In genomic region chrX:52068683-52069670, GRCh38 we compare ENCODE assay signal across 11 cellular contexts. TPM values are rescaled to one million over a fixed set of nuclear protein-coding genes. Genes with fewer than 3 reads are reported as not detected.
DNase-seq lines count a peak whose midpoint lies in the region; ATAC-seq, FAIRE-seq and TF ChIP-seq lines count a peak whose summit lies in the region.
"Not testable (repeated sequence)": the region's sequence is repeated elsewhere in the genome, so short reads cannot be mapped to it uniquely, and the experiment has no call there.
"Had no signal": no experiment of that assay in that cellular context is flagged by ENCODE, and none has a peak within 500 bp of the region (broad histone marks: within the 10 kb centered on the region; RNA-seq: fewer than 3 reads in every experiment).

MAGED4B (minus strand) TSS chrX:52069183; CDS start chrX:52068172, 1,011 bp downstream.

- not testable (repeated sequence) for H4K20me1 ChIP-seq in HepG2 (ENCODE audit: insufficient read depth, low read length)

- H3K36me3 ChIP-seq in HepG2 (replicated peaks in 1 of 2; ENCODE audit: control insufficient read depth in 1 of 2, insufficient read depth in 2 of 2, low read length in 2 of 2) = not testable (repeated sequence)

- not testable (repeated sequence) for H3K4me3 Mint-ChIP-seq in WTC11; stimulated activated naive CD8-positive, alpha-beta T cell treated with anti-CD3 and anti-CD28 coated beads, Interleukin-15, amount 100 ng/mL, for 72 hours

- no CpG with 5 or more reads among the region's 56 CpGs for WGBS in HepG2 (ENCODE audit: low lambda C conversion rate)

- not testable (repeated sequence) for H3K79me2 ChIP-seq in HepG2 (ENCODE audit: insufficient read depth, low read length)

- in situ Hi-C loops in HepG2 (cut with HindIII; ENCODE audit: extremely low pct_ligation_motif_present, low pct_unique_long_range_greater_than_20kb) = not testable (repeated sequence)

- not testable (repeated sequence) for TF ChIP-seq RAD21 in HepG2 (CRISPR knock-in tag; IDR thresholded peaks at IDR 0.05)

- not testable (repeated sequence) for TF ChIP-seq EP300 in HepG2 (IDR thresholded peaks at IDR 0.05; ENCODE audit: low read depth in 2 of 2, low read length in 2 of 2); HepG2 (CRISPR knock-in tag; IDR thresholded peaks at IDR 0.05; ENCODE audit: borderline replicate concordance)

- TF ChIP-seq CTCF in AG04450 (IDR thresholded peaks at IDR 0.05; ENCODE audit: low read depth, low read length); WTC11 (IDR thresholded peaks at IDR 0.05); HepG2 (CRISPR knock-in tag; IDR thresholded peaks at IDR 0.05): not testable (repeated sequence)

- not testable (repeated sequence) for BruUV-seq in HepG2 (replicated peaks; lab: Mats Ljungman, UMichigan)

- not testable (repeated sequence) for H3K9me3 ChIP-seq in AG04450 (ENCODE audit: control insufficient read depth, insufficient read depth, low read length); HepG2 (ENCODE audit: low read length)

- H3K4me3 ChIP-seq in AG04450 (ENCODE audit: low read depth, low read length); HepG2 (replicated peaks in 1 of 3; ENCODE audit: insufficient read depth in 1 of 3, low read depth in 2 of 3, low read length in 3 of 3): not testable (repeated sequence)

- H3K4me1 ChIP-seq in HepG2 (ENCODE audit: insufficient read depth, low read length) = not testable (repeated sequence)

- H3K4me1 Mint-ChIP-seq in WTC11; stimulated activated naive CD8-positive, alpha-beta T cell treated with anti-CD3 and anti-CD28 coated beads, Interleukin-15, amount 100 ng/mL, for 72 hours: not testable (repeated sequence)

- not testable (repeated sequence) for H3K27me3 Mint-ChIP-seq in WTC11 (ENCODE audit: low read depth); stimulated activated naive CD8-positive, alpha-beta T cell treated with anti-CD3 and anti-CD28 coated beads, Interleukin-15, amount 100 ng/mL, for 72 hours

- H3K9me3 Mint-ChIP-seq in WTC11; stimulated activated naive CD8-positive, alpha-beta T cell treated with anti-CD3 and anti-CD28 coated beads, Interleukin-15, amount 100 ng/mL, for 72 hours: not testable (repeated sequence)

- not testable (repeated sequence) for H3K9ac ChIP-seq in HepG2 (ENCODE audit: insufficient read depth, low read depth, low read length)

- H3K27me3 ChIP-seq in AG04450 (ENCODE audit: control insufficient read depth, insufficient read depth, low read length); HepG2 (ENCODE audit: control insufficient read depth in 1 of 2, insufficient read depth in 2 of 2, low read length in 2 of 2): not testable (repeated sequence)

- not testable (repeated sequence) for H3K36me3 Mint-ChIP-seq in WTC11

- H3K27ac Mint-ChIP-seq in WTC11; stimulated activated naive CD8-positive, alpha-beta T cell treated with anti-CD3 and anti-CD28 coated beads, Interleukin-15, amount 100 ng/mL, for 72 hours: not testable (repeated sequence)

- H3K4me2 ChIP-seq in HepG2 (ENCODE audit: low read depth, low read length) = not testable (repeated sequence)

- not testable (repeated sequence) for H3K27ac ChIP-seq in AG04450 (ENCODE audit: low read depth, low read length); HepG2 (ENCODE audit: extremely low read length, insufficient read depth, low read length)

- POLR2A ChIA-PET in AG04450 (lab: Yijun Ruan, JAX); WTC11 (lab: Charles Lee); HepG2 (lab: Yijun Ruan, JAX): not testable (repeated sequence)

- H2AFZ ChIP-seq in HepG2 (ENCODE audit: low read length) = not testable (repeated sequence)

- not testable (repeated sequence) for DNase-seq in AG04450 (ENCODE audit: low read depth, low spot score); HTR-8/SVneo (ENCODE audit: insufficient read length, low spot score); WTC11 (ENCODE audit: low spot score); dermis blood vessel endothelial cell; frontal cortex (ENCODE audit: low spot score in 2 of 2); HepG2 (ENCODE audit: low spot score); occipital lobe (lab: John Stamatoyannopoulos, UW); stimulated activated naive CD8-positive, alpha-beta T cell treated with anti-CD3 and anti-CD28 coated beads, Interleukin-15, amount 100 ng/mL, for 72 hours

- CTCF ChIA-PET in AG04450 (lab: Charles Lee); WTC11 (lab: Charles Lee); HepG2 (lab: Yijun Ruan, JAX; ENCODE audit: low intra/inter-chr PET ratio, low total read pairs): not testable (repeated sequence)

- not testable (repeated sequence) for TF ChIP-seq POLR2A in HepG2 (IDR thresholded peaks at IDR 0.05; ENCODE audit: insufficient read depth in 1 of 2, low read depth in 2 of 2, low read length in 2 of 2)

- intact Hi-C loops in HepG2 (cut with micrococcal nuclease; ENCODE audit: unreplicated experiment) = not testable (repeated sequence)

- FAIRE-seq in HTR-8/SVneo (lab: Jason Lieb, UNC) = peak; percentile 72
- FAIRE-seq in frontal cortex (lab: Jason Lieb, UNC); HepG2 (lab: Jason Lieb, UNC): not testable (repeated sequence)

- peak; percentile 81 for ATAC-seq in WTC11
- ATAC-seq in HepG2 = peak; percentile 83
- peak; percentile 52 for ATAC-seq in stimulated activated naive CD8-positive, alpha-beta T cell treated with anti-CD3 and anti-CD28 coated beads, Interleukin-15, amount 100 ng/mL, for 72 hours

RNA-seq across cellular contexts. Expression of gene MAGED4B, which starts in this region (rescaled TPM):
- polyA plus RNA-seq in AG04450 (2011; rRNA removed) (58.6 and 79.6 TPM in 2 replicates), HepG2 (2011; rRNA removed) (104 and 113 TPM in 2 replicates)
- polyA minus RNA-seq in AG04450 (2011; rRNA and poly(A)+ RNA removed) = 55.2 and 104 TPM in 2 replicates
- total RNA-seq in WTC11 (2021) (88.7 to 93.1 TPM (median 93.0 TPM) in 3 replicates), dermis blood vessel endothelial cell (32.0 and 35.9 TPM in 2 replicates), frontal cortex (107 TPM), HepG2 (2016; rRNA removed; fragmentation: Illumina TruSeq; extraction: Trizol) (29.9 and 51.3 TPM in 2 replicates), occipital lobe (119 TPM)
- 11.7 and 13.0 TPM in 2 replicates for total RNA-seq in HepG2 (2016; cell fraction: cytosol; rRNA removed; fragmentation: Illumina TruSeq; extraction: Trizol; ENCODE audit: low read depth)
- 27.5 and 46.9 TPM in 2 replicates for total RNA-seq in HepG2 (2016; cell fraction: insoluble cytoplasmic fraction; rRNA removed; fragmentation: Illumina TruSeq; extraction: Trizol)
- total RNA-seq in HepG2 (2016; cell fraction: membrane; rRNA removed; fragmentation: Illumina TruSeq; extraction: Trizol) = 11.4 and 14.1 TPM in 2 replicates
- total RNA-seq in HepG2 (2016; cell fraction: nucleus; rRNA removed; fragmentation: Illumina TruSeq; extraction: Trizol) = 52.4 and 70.2 TPM in 2 replicates
- polyA plus RNA-seq in HepG2 (2011; cell fraction: cytosol; rRNA removed) = 47.2 and 64.7 TPM in 2 replicates
- polyA plus RNA-seq in HepG2 (2011; cell fraction: nucleus; rRNA removed) = 481 and 659 TPM in 2 replicates
- 89.7 and 93.5 TPM in 2 replicates for polyA plus RNA-seq in HepG2 (2012)
- polyA plus RNA-seq in HepG2 (2016; cell fraction: cytosol; fragmentation: Illumina TruSeq; extraction: Trizol; ENCODE audit: low read depth) = 8.4 and 10.8 TPM in 2 replicates
- polyA plus RNA-seq in HepG2 (2016; cell fraction: insoluble cytoplasmic fraction; fragmentation: Illumina TruSeq; extraction: Trizol; ENCODE audit: low read depth) = 28.4 and 29.0 TPM in 2 replicates
- polyA plus RNA-seq in HepG2 (2016; cell fraction: membrane; fragmentation: Illumina TruSeq; extraction: Trizol; ENCODE audit: low read depth) = 10.8 and 12.0 TPM in 2 replicates
- 104 and 113 TPM in 2 replicates for polyA plus RNA-seq in HepG2 (2016; cell fraction: nucleus; fragmentation: Illumina TruSeq; extraction: Trizol; ENCODE audit: insufficient read depth, low read depth)
- 53.0 TPM in 1 of 2 replicates, not detected in the other for polyA minus RNA-seq in HepG2 (2011; rRNA and poly(A)+ RNA removed; ENCODE audit: low replicate concordance)
- polyA minus RNA-seq in HepG2 (2011; cell fraction: cytosol; rRNA and poly(A)+ RNA removed) = 26.3 and 27.3 TPM in 2 replicates
- polyA minus RNA-seq in HepG2 (2011; cell fraction: nucleus; rRNA and poly(A)+ RNA removed) = 19.6 and 34.6 TPM in 2 replicates
- total RNA-seq: A172; activated T-helper 1 cell treated with anti-CD3 and anti-CD28 coated beads, Interleukin-12 subunit alpha, Interleukin-12 subunit beta, Interleukin-2, Interleukin-4 antibody, amounts not matched to agents 30 ng/mL and 10 ng/mL and 1 ng/mL, durations not matched to agents 14 hours and 24 hours and 36 hours; MCF 10A had no signal
